12 cellular contexts compared by ENCODE assay signal in the genomic region with DNA sequence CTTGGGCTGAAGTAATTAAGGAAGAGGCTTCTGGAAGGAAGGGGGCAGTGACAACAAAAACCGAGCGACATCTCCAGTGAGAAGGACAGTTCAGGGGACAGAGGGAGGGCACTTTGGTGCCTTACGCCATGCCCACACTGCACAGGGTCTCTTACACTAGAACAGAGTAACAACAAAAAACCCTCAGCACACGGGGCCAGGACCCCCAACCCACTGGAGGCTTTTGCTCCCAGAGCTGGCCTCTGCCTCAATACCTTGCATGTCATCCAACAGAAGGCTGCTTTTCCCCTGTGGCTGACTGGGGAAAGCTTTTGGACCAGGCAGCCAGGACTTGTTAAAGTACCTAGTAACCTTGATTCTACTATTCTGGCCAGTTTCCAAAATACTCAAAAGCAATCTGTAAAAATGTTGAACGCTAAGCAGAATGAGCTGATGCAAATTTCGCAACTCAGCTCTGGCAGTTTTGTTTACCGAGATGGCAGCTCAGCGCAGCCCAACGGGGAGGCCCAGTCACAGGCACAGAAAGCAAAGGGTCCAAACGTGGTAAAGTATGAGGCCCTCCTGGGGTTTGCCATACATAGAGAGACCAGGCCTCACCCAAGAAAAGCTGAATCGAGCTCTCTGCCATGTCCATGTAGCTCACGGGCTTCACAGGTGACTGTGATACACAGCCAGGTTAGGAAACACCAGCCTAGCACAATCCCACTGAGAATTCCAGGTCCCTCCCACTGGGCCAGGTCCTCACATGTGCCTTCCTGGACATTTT. TPM values are rescaled to one million over a fixed set of nuclear protein-coding genes. Genes with fewer than 3 reads are reported as not detected.
A peak's percentile ranks its signal among the peaks of the same experiment; 100 is the strongest.
DNase-seq lines count a peak whose midpoint lies in the region; ATAC-seq and TF ChIP-seq lines count a peak whose summit lies in the region.
"Had no signal": no experiment of that assay in that cellular context is flagged by ENCODE, and none has a peak within 500 bp of the region (broad histone marks: within the 10 kb centered on the region; RNA-seq: fewer than 3 reads in every experiment).

No MANE protein-coding gene starts in this region.

- WGBS in lung, 2 donors, result 61 to 62% methylated on average over 12 of the region's 12 CpGs

- no peaks in the 10 kb centered on the region for H4K20me1 ChIP-seq in KMS-11 (ENCODE audit: insufficient read depth)

- H3K27me3 ChIP-seq in KMS-11 (ENCODE audit: insufficient read depth, low read depth) (no peaks in the 10 kb centered on the region), colonic mucosa (no peaks in the 10 kb centered on the region), lung (ENCODE audit: control insufficient read depth, insufficient read depth) (no peaks in the 10 kb centered on the region), BE2C (no peaks in the 10 kb centered on the region)

- H3K4me1 ChIP-seq in KMS-11 (ENCODE audit: low read depth, poor library complexity, severe bottlenecking) (peaks cover 64% of the 10 kb centered on the region), colonic mucosa (peaks cover 2% of the 10 kb centered on the region), lung (ENCODE audit: control insufficient read depth in 2 of 2, insufficient read depth in 2 of 2, low read length in 2 of 2) (peaks cover 0 to 7% of the 10 kb centered on the region in 2 donors), BE2C (no peaks in the 10 kb centered on the region)

- H3K9me3 ChIP-seq in colonic mucosa (no peaks in the 10 kb centered on the region), lung (ENCODE audit: control insufficient read depth in 2 of 2, insufficient read depth in 1 of 2, low read length in 1 of 2) (no peaks in the 10 kb centered on the region), BE2C (no peaks in the 10 kb centered on the region)

- intact Hi-C loops in colonic mucosa (cut with DNase I), result no loop called here

- ATAC-seq in lung (ENCODE audit: insufficient read depth, low FRiP score), result peak; percentile 21

- TF ChIP-seq CTCF in GM20000 (IDR thresholded peaks at IDR 0.05; ENCODE audit: extremely low read depth, missing control alignments) (no peak), KMS-11 (conservative IDR thresholded peaks at IDR 0.05; ENCODE audit: low read depth, low read length) (no peak), colonic mucosa (IDR thresholded peaks at IDR 0.05) (no peak), lung (IDR thresholded peaks at IDR 0.05; ENCODE audit: control extremely low read depth, extremely low read depth) (no peak), BE2C (IDR thresholded peaks at IDR 0.05; ENCODE audit: low read depth, low read length) (no peak)

- peaks cover 21% of the 10 kb centered on the region; the same call in 1 of the 2 replicates for H3K79me2 ChIP-seq in KMS-11 (ENCODE audit: insufficient read depth, low read depth)

- no peak overlapping the region for H3K4me3 ChIP-seq in KMS-11 (IDR thresholded peaks at IDR 0.05; ENCODE audit: insufficient read depth, low read depth, low read length)
- H3K4me3 ChIP-seq in colonic mucosa, result no peak overlapping the region
- no peak overlapping the region for H3K4me3 ChIP-seq in lung
- H3K4me3 ChIP-seq in BE2C (ENCODE audit: low read depth, low read length), result no peak overlapping the region
- H3K4me3 ChIP-seq: coronary artery had no signal

- H3K4me2 ChIP-seq in KMS-11, result peak overlapping the region; percentile 71

- no peaks in the 10 kb centered on the region for H3K36me3 ChIP-seq in KMS-11 (ENCODE audit: insufficient read depth)
- H3K36me3 ChIP-seq in colonic mucosa, result no peaks in the 10 kb centered on the region
- peaks cover 14 to 22% of the 10 kb centered on the region in 2 donors for H3K36me3 ChIP-seq in lung (ENCODE audit: control insufficient read depth in 2 of 2, insufficient read depth in 2 of 2, low read length in 2 of 2)
- H3K36me3 ChIP-seq in BE2C, result no peaks in the 10 kb centered on the region; the same call in 1 of the 2 replicates

- DNase-seq in GM20000 (ENCODE audit: low spot score) (peak; percentile 2), colonic mucosa (peak; percentile 11), lung (ENCODE audit: low spot score) (no peak), NAMALWA (ENCODE audit: low spot score) (no peak), HUDEP-2 (lab: John Stamatoyannopoulos, UW; ENCODE audit: unreplicated experiment in 76 of 76) (no peak), BE2C (no peak)
- DNase-seq: activated CD4-positive, alpha-beta T cell treated with anti-CD3 and anti-CD28 coated beads for 48 hours; glutamatergic neuron; NCI-H1417; T-helper 1 cell had no signal

- H3K9ac ChIP-seq in KMS-11 (no peak overlapping the region; the same call in 1 of the 2 replicates), colonic mucosa (ENCODE audit: low read depth in 2 of 2, low read length in 2 of 2) (no peak overlapping the region)

- H3K27ac ChIP-seq in KMS-11 (peak overlapping the region; percentile 89), colonic mucosa (no peak overlapping the region), lung (ENCODE audit: low read depth in 1 of 2, low read length in 1 of 2) (peak overlapping the region in 1 of 2 donors; percentile 69)
- H3K27ac ChIP-seq: coronary artery had no signal

- H2AFZ ChIP-seq in KMS-11 (ENCODE audit: low read depth), result no peak overlapping the region

RNA-seq across cellular contexts. Expression of a gene that starts 6.1 kb away (rescaled TPM):
- total RNA-seq in colonic mucosa (10 to 100 TPM; 14.5 to 25.4 TPM), lung (1 to 10 TPM; 8.8 to 9.2 TPM)
- polyA plus RNA-seq in lung, result 10 to 100 TPM in 1 of 2 donors, 1 to 10 TPM in 1; 8.9 to 14.0 TPM
- polyA plus RNA-seq in BE2C (2012; ENCODE audit: insufficient read depth, insufficient read length, low read depth), result 24.3 TPM

RNA-seq across cellular contexts. Expression of a gene that starts 6.3 kb away (rescaled TPM):
- total RNA-seq in colonic mucosa (10 to 100 TPM; 25.4 to 31.1 TPM), lung (100 to 1,000 TPM in 1 of 2 donors, 10 to 100 TPM in 1; 69.1 to 104 TPM)
- polyA plus RNA-seq in lung, result 10 to 100 TPM; 44.3 to 79.9 TPM
- polyA plus RNA-seq in BE2C (2012; ENCODE audit: insufficient read depth, insufficient read length, low read depth), result 40.3 TPM

RNA-seq across cellular contexts. Expression of a gene that starts 59.8 kb away (rescaled TPM):
- total RNA-seq in colonic mucosa (10 to 100 TPM; 14.7 to 23.3 TPM), lung (10 to 100 TPM; 27.7 to 31.9 TPM)
- polyA plus RNA-seq in lung, result 10 to 100 TPM; 16.4 to 19.7 TPM
- polyA plus RNA-seq in BE2C (2012; ENCODE audit: insufficient read depth, insufficient read length, low read depth), result 11.3 TPM

Comparison
In these comparisons a context has a peak if more than half of its experiments do, and no peak if none do; other contexts are left out.
1. DNase-seq: peak in GM20000 (single experiment) and colonic mucosa (single experiment); none in lung (single experiment), NAMALWA (single experiment), HUDEP-2 (0 of 76) and BE2C (single experiment).